39 cellular contexts compared by ENCODE assay signal in the genomic region with DNA sequence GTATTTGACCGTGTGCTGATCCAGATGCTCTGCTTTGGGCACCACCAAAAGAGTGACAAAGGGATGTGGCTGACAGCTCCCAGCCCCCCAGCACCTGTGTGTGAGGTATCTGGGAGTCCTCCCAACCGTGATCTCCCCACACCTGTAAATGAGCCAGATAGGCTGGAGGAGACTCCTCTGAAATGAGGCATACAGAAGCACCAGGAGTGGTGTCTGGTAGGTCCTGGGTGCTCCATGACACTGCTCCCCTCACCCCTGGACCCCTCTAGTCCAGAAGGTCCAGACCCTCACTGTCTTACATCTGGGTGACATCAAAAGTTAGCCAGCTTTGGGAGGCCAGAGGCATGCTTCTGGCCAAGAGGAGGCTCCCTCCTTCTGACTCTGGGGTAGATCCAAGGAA. TPM values are rescaled to one million over a fixed set of nuclear protein-coding genes. Genes with fewer than 3 reads are reported as not detected.
"Had no signal": no experiment of that assay in that cellular context is flagged by ENCODE, and none has a peak within 500 bp of the region (broad histone marks: within the 10 kb centered on the region; RNA-seq: fewer than 3 reads in every experiment).

No MANE protein-coding gene starts in this region.

- H3K36me3 ChIP-seq: MG63 had no signal

- H3K9ac ChIP-seq: KMS-11 had no signal

- H3K4me3 ChIP-seq: MG63 had no signal

- H3K4me2 ChIP-seq: KMS-11 had no signal

- H3K9me3 ChIP-seq: MG63 had no signal

- DNase-seq: Karpas-422, Kasumi-1, MG63, MM.1S, MV-4-11, NCI-H1048, NCI-H1092, NCI-H1092 treated with DMSO at 0.1 percent for 48 hours, NCI-H1105, NCI-H1105 treated with DMSO at 0.1 percent for 48 hours, NCI-H1417, NCI-H1417 treated with DMSO at 0.1 percent for 48 hours, NCI-H1436, NCI-H1436 treated with DMSO at 0.1 percent for 48 hours, NCI-H146, NCI-H1694, NCI-H1694 treated with DMSO at 0.1 percent for 48 hours, NCI-H187, NCI-H187 treated with DMSO at 0.1 percent for 48 hours, NCI-H1930, NCI-H2029, NCI-H2029 treated with DMSO at 0.1 percent for 48 hours, NCI-H2081, NCI-H2081 treated with DMSO at 0.1 percent for 48 hours, NCI-H2107, NCI-H2171, NCI-H2171 treated with DMSO at 0.1 percent for 48 hours, NCI-H2227 treated with DMSO at 0.1 percent for 48 hours, NCI-H226, NCI-H345, NCI-H446, NCI-H446 treated with DMSO at 0.1 percent for 48 hours, NCI-H510A, NCI-H510A treated with DMSO at 0.1 percent for 48 hours had no signal

- H3K27ac ChIP-seq: KMS-11 had no signal

RNA-seq across cellular contexts. Expression of a gene that starts 20.0 kb away (rescaled TPM):
- total RNA-seq: LHCN-M2, M059J, MCF 10A, NCI-H460 had no signal
